8 cellular contexts compared by ENCODE assay signal in the genomic region with DNA sequence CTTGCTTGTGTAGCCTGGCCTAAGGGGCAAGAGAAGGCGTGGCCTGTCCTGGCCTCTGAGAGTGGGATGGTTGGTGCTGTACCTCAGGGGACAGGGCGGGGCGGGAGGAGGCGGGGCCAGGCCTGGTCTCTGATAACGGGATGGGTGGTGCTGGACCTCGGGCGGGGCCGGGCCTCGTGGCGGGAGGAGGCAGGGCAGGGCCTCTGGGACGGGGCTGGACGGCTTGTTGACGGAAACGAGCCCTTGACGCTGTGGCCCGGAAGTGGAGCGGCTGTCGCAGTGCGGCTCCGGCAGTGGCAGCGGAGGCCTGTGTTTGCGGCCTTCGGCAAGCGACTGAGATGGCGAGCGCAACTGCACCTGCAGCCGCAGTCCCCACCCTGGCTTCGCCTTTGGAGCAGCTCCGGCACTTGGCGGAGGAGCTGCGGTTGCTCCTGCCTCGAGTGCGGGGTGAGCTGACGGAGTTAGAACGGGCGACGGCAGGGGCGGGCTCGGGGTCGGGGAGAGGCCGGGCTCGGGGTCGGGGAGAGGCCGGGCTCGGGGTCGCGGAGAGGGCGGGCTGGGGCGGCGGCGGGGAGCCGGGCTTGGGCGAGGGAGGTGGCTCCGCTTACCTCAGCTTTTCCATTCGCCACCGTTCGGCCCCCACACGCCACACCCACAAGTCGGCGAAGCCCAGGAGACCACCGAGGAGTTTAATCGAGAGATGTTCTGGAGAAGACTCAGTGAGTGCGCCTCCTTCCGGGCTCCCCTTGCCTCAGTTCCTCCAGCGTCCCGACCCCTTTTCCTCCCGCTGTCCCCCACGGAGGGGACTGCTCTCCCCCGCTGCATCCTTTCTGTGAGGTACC. TPM values are rescaled to one million over a fixed set of nuclear protein-coding genes. Genes with fewer than 3 reads are reported as not detected.
DNase-seq lines count a peak whose midpoint lies in the region; TF ChIP-seq lines count a peak whose summit lies in the region.

A gene with protein sequence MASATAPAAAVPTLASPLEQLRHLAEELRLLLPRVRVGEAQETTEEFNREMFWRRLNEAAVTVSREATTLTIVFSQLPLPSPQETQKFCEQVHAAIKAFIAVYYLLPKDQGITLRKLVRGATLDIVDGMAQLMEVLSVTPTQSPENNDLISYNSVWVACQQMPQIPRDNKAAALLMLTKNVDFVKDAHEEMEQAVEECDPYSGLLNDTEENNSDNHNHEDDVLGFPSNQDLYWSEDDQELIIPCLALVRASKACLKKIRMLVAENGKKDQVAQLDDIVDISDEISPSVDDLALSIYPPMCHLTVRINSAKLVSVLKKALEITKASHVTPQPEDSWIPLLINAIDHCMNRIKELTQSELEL (plus strand): TSS at position 243 of the 842 bp plus-strand sequence. CDS start 96 bp downstream, at position 339.

- peak within 1 kb of the TSS; percentile 92 for H3K9ac ChIP-seq in GM23248

- H3K9me2 ChIP-seq in GM23248 (ENCODE audit: insufficient read depth): no peaks in the 10 kb centered on the region

- peaks cover 11% of the 10 kb centered on the region for H3K4me1 Mint-ChIP-seq in nephron progenitor cell

- H3K4me3 Mint-ChIP-seq in nephron progenitor cell: peak within 1 kb of the TSS; percentile 94

- H3K27ac ChIP-seq in GM23248 (peak within 1 kb of the TSS; percentile 57), stomach (peak within 1 kb of the TSS; percentile 94 to 98 (median 97))

- peaks cover 1% of the 10 kb centered on the region for H3K27me3 Mint-ChIP-seq in nephron progenitor cell (ENCODE audit: low read depth, poor library complexity)

- in situ Hi-C loops in G401 (cut with HindIII; ENCODE audit: low sequenced_read_pairs) (no loop called here), GM23248 (cut with MboI) (no loop called here)

- H3K36me3 ChIP-seq in GM23248 (ENCODE audit: low read depth) (peaks cover 7% of the 10 kb centered on the region), stomach (peaks cover 15 to 38% (median 24%) of the 10 kb centered on the region in 4 donors)

- peak; percentile 48 for TF ChIP-seq CTCF in nephron progenitor cell (IDR thresholded peaks at IDR 0.05)
- TF ChIP-seq CTCF in stomach (IDR thresholded peaks at IDR 0.05): peak in 2 of 7 experiments; percentile 12 to 40

- DNase-seq in G401 (ENCODE audit: low spot score) (peak; percentile 95), GM23248 (peak; percentile 86), Kasumi-1 (lab: John Stamatoyannopoulos, UW) (peak; percentile 49 to 51), SIG-M5 (lab: John Stamatoyannopoulos, UW) (peak; percentile 34), fibroblast of the conjunctiva (ENCODE audit: low read depth) (peak; percentile 54), nephron progenitor cell (peak; percentile 95), stomach (peak; percentile 98)
- peak; percentile 95 for DNase-seq in activated effector memory CD4-positive, alpha-beta T cell treated with anti-CD3 and anti-CD28 coated beads, Interleukin-2, amount 50 U/mL, for 16 hours

- WGBS in GM23248 (ENCODE audit: low coverage in 1 of 2, low lambda C conversion rate in 2 of 2, missing lambda C conversion rate in 2 of 2), 2 experiments: 1% methylated on average over 31 to 65 of the region's 69 CpGs
- WGBS in stomach, 5 donors: 0 to 2% (median 1%) methylated on average over 30 to 69 of the region's 69 CpGs

- H3K9me3 ChIP-seq in GM23248 (ENCODE audit: low read depth) (no peaks in the 10 kb centered on the region), stomach (no peaks in the 10 kb centered on the region)

- H3K79me2 ChIP-seq in GM23248 (ENCODE audit: insufficient read depth): peaks cover 26% of the 10 kb centered on the region

- TF ChIP-seq POLR2A in stomach (IDR thresholded peaks at IDR 0.05): peak in 1 of 4 donors; percentile 69

- H4K20me1 ChIP-seq in GM23248 (ENCODE audit: insufficient read depth): no peaks in the 10 kb centered on the region

- TF ChIP-seq EP300 in stomach (IDR thresholded peaks at IDR 0.05): no peak

- peak within 1 kb of the TSS; percentile 76 for H2AFZ ChIP-seq in GM23248

- H3K27me3 ChIP-seq in GM23248 (replicated peaks; ENCODE audit: insufficient read depth) (no peaks in the 10 kb centered on the region), stomach (no peaks in the 10 kb centered on the region)

- H3K4me3 ChIP-seq in GM23248: peak within 1 kb of the TSS; percentile 86
- H3K4me3 ChIP-seq in stomach: peak within 1 kb of the TSS; percentile 71 to 93 (median 82)

- H3K9me3 Mint-ChIP-seq in nephron progenitor cell: no peaks in the 10 kb centered on the region

- intact Hi-C loops in stomach (cut with DNase I; ENCODE audit: low total_unique reads): no loop called here

- peak within 1 kb of the TSS; percentile 92 for H3K27ac Mint-ChIP-seq in nephron progenitor cell

- peak within 1 kb of the TSS; percentile 89 for H3K4me2 ChIP-seq in GM23248 (ENCODE audit: unreplicated experiment)

- peaks cover 25% of the 10 kb centered on the region for H3F3A ChIP-seq in GM23248 (ENCODE audit: insufficient read depth)

- peaks cover 8% of the 10 kb centered on the region for H3K36me3 Mint-ChIP-seq in nephron progenitor cell (ENCODE audit: low read depth)

- H3K4me1 ChIP-seq in GM23248 (ENCODE audit: insufficient read depth): peaks cover 6% of the 10 kb centered on the region; the same call in 1 of the 2 replicates
- H3K4me1 ChIP-seq in stomach: peaks cover 26 to 79% (median 43%) of the 10 kb centered on the region in 4 donors

RNA-seq across cellular contexts. Expression of the gene that starts here (rescaled TPM):
- 32.1 and 38.9 TPM in 2 replicates for total RNA-seq in G401 (2014; rRNA removed; shearing (Covaris generic))
- total RNA-seq in GM23248 (2014; rRNA removed; shearing (Covaris generic)): 87.9 and 92.3 TPM in 2 replicates
- polyA plus RNA-seq in GM23248 (2016; fragmentation: Nextera tagmentation; extraction: Ambion mirVana): 100 and 104 TPM in 2 replicates
- total RNA-seq in stomach: 10 to 100 TPM; 41.1 to 81.7 (median 46.1) TPM
- 100 to 1,000 TPM in 1 of 3 donors, 10 to 100 TPM in 2; 47.2 to 136 (median 58.3) TPM for polyA plus RNA-seq in stomach

Comparison
In these comparisons a context has a peak if more than half of its experiments do, and no peak if none do; other contexts are left out.
1. Peak in every context shown above with its lines: DNase-seq, H3K4me3 ChIP-seq and H3K27ac ChIP-seq.
2. DNase-seq: peak in every context shown above with its lines; median percentile 98 in stomach; 95 in G401; 95 in activated effector memory CD4-positive, alpha-beta T cell treated with anti-CD3 and anti-CD28 coated beads, Interleukin-2, amount 50 U/mL, for 16 hours; 95 in nephron progenitor cell; 86 in GM23248; 54 in fibroblast of the conjunctiva; 50 in Kasumi-1; 34 in SIG-M5.